In genomic region chr6:76719449-76719848, GRCh38 we compare ENCODE assay signal across 1 cellular context.
TF ChIP-seq lines count a peak whose summit lies in the region.

No MANE protein-coding gene starts in this region.

TF ChIP-seq in HepG2, 621 proteins besides CTCF, POLR2A, EP300 and RAD21 (continued from another document):
- TF ChIP-seq DZIP1 (CRISPR knock-in tag; IDR thresholded peaks at IDR 0.05) (no peak), FIP1L1 (IDR thresholded peaks at IDR 0.05; ENCODE audit: borderline replicate concordance, insufficient read depth, low read depth, low read length) (no peak), HHEX (CRISPR knock-in tag; IDR thresholded peaks at IDR 0.05) (no peak), PRDM15 (CRISPR knock-in tag; IDR thresholded peaks at IDR 0.05) (no peak), RORA (CRISPR knock-in tag; IDR thresholded peaks at IDR 0.05) (no peak)
TF ChIP-seq in HepG2: peak in this region for 2.
